ENCODE assay signal across 18 cellular contexts in the genomic region with DNA sequence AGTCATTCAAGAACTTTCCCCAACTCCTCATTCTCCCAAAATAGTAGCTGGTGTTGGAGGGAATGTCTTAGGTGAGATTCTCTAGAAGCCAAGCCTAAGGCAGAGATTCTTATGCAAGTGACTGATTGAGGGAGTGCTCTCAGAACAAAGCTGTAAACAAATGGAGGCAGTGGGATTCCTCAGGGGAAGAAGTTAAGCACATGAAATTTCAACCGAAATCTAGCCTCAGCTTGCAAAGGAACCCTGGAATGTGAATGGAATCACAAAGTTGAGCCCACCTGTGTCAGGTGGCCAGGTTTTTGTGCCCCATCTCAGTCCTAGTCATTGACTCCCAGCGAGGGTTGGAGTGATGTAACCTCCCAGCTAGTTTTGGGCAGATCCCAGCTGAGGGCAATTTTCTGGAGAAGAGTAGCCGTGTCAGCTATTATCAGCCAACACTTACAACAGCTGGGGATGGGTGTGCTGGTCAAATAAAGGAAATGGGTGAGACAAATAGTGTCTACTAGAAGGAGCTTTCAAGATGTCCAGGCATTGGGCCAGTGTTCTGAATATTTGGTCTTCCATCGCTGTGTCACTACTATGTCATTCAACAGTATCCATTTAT. TPM values are rescaled to one million over a fixed set of nuclear protein-coding genes. Genes with fewer than 3 reads are reported as not detected.
A peak's percentile ranks its signal among the peaks of the same experiment; 100 is the strongest.
DNase-seq lines count a peak whose midpoint lies in the region; ATAC-seq and TF ChIP-seq lines count a peak whose summit lies in the region.
"Had no signal": no experiment of that assay in that cellular context is flagged by ENCODE, and none has a peak within 500 bp of the region (broad histone marks: within the 10 kb centered on the region; RNA-seq: fewer than 3 reads in every experiment).

No MANE protein-coding gene starts in this region.

- H3K79me2 ChIP-seq in osteoblast (ENCODE audit: insufficient read depth, low read length) = no peaks in the 10 kb centered on the region

- peak overlapping the region; percentile 11 for H2AFZ ChIP-seq in osteoblast (ENCODE audit: low read length)

- no peak for TF ChIP-seq CTCF in heart left ventricle (IDR thresholded peaks at IDR 0.05)
- no peak for TF ChIP-seq CTCF in osteoblast (IDR thresholded peaks at IDR 0.05; ENCODE audit: extremely low read depth, low read depth, low read length)
- no peak for TF ChIP-seq CTCF in CD14-positive monocyte (IDR thresholded peaks at IDR 0.05)

- H3K9me3 ChIP-seq in ES-I3 (ENCODE audit: control insufficient read depth, insufficient read depth, low read length) (no peaks in the 10 kb centered on the region), heart left ventricle (no peaks in the 10 kb centered on the region), osteoblast (ENCODE audit: low read depth, low read length) (no peaks in the 10 kb centered on the region)
- H3K9me3 ChIP-seq: BLaER1 treated with 17β-estradiol and CSF1 and Interleukin-3, amounts not matched to agents 10 nM and 100 nM; heart right ventricle; Peyer's patch had no signal

- H3K4me1 ChIP-seq in ES-I3 (ENCODE audit: insufficient read depth, low read length) (peaks cover 35% of the 10 kb centered on the region), heart left ventricle (peaks cover 0 to 23% (median 14%) of the 10 kb centered on the region in 12 donors), osteoblast (ENCODE audit: insufficient read depth, low read length) (peaks cover 28% of the 10 kb centered on the region)
- H3K4me1 ChIP-seq: Peyer's patch had no signal

- no peak overlapping the region for H3K4me3 Mint-ChIP-seq in activated naive CD8-positive, alpha-beta T cell treated with anti-CD3 and anti-CD28 coated beads for 36 hours
- H3K4me3 Mint-ChIP-seq in CD14-positive monocyte = no peak overlapping the region
- H3K4me3 Mint-ChIP-seq: memory B cell; stimulated activated naive B cell treated with anti-CD40 and anti-IgM and Interleukin-4, amounts not matched to agents 10 μg/mL and 1 μg/mL and 100 μg/mL, for 72 hours had no signal

- no peaks in the 10 kb centered on the region for H3K9me3 Mint-ChIP-seq in activated naive CD8-positive, alpha-beta T cell treated with anti-CD3 and anti-CD28 coated beads for 36 hours
- H3K9me3 Mint-ChIP-seq in CD14-positive monocyte = peaks cover 0 to 4% (median 0%) of the 10 kb centered on the region in 7 donors
- H3K9me3 Mint-ChIP-seq: memory B cell; stimulated activated naive B cell treated with anti-CD40 and anti-IgM and Interleukin-4, amounts not matched to agents 10 μg/mL and 1 μg/mL and 100 μg/mL, for 72 hours had no signal

- 55 to 80% (median 73%) methylated on average over 4 of the region's 4 CpGs for WGBS in heart left ventricle, 4 donors

- no peaks in the 10 kb centered on the region for H3K36me3 Mint-ChIP-seq in activated naive CD8-positive, alpha-beta T cell treated with anti-CD3 and anti-CD28 coated beads for 36 hours
- no peaks in the 10 kb centered on the region for H3K36me3 Mint-ChIP-seq in CD14-positive monocyte
- H3K36me3 Mint-ChIP-seq: memory B cell; stimulated activated naive B cell treated with anti-CD40 and anti-IgM and Interleukin-4, amounts not matched to agents 10 μg/mL and 1 μg/mL and 100 μg/mL, for 72 hours had no signal

- peaks cover 13% of the 10 kb centered on the region for H3K27me3 Mint-ChIP-seq in activated naive CD8-positive, alpha-beta T cell treated with anti-CD3 and anti-CD28 coated beads for 36 hours
- H3K27me3 Mint-ChIP-seq in CD14-positive monocyte (ENCODE audit: low read depth in 3 of 3) = no peaks in the 10 kb centered on the region

- peak overlapping the region in 8 of 12 donors; percentile 27 to 78 (median 70) for H3K27ac ChIP-seq in heart left ventricle
- peak overlapping the region; percentile 71 for H3K27ac ChIP-seq in osteoblast (ENCODE audit: low read depth, low read length)
- H3K27ac ChIP-seq: BLaER1 treated with 17β-estradiol and CSF1 and Interleukin-3, amounts not matched to agents 10 nM and 100 nM had no signal

- peak in 2 of 4 donors; percentile 18 to 29 for ATAC-seq in heart left ventricle
- ATAC-seq: stimulated activated naive B cell treated with anti-CD40 and anti-IgM and Interleukin-4, amounts not matched to agents 10 μg/mL and 1 μg/mL and 100 μg/mL, for 72 hours had no signal

- no peaks in the 10 kb centered on the region for H3K36me3 ChIP-seq in ES-I3 (ENCODE audit: insufficient read depth, low read length)
- H3K36me3 ChIP-seq in heart left ventricle = no peaks in the 10 kb centered on the region
- H3K36me3 ChIP-seq in osteoblast (ENCODE audit: insufficient read depth, low read length) = no peaks in the 10 kb centered on the region
- H3K36me3 ChIP-seq: BLaER1 treated with 17β-estradiol and CSF1 and Interleukin-3, amounts not matched to agents 10 nM and 100 nM; cardiac muscle cell; heart right ventricle; Peyer's patch had no signal

- intact Hi-C loops in heart left ventricle (cut with DNase I) = loop anchor here in 1 of 10 donors (5.0 kb wide), 1 partner anchor 35 kb away; no protein-coding TSS in a partner anchor
- intact Hi-C loops in CD14-positive monocyte (cut with micrococcal nuclease) = no loop called here

- no peak overlapping the region for H3K27ac Mint-ChIP-seq in activated naive CD8-positive, alpha-beta T cell treated with anti-CD3 and anti-CD28 coated beads for 36 hours
- H3K27ac Mint-ChIP-seq in CD14-positive monocyte = no peak overlapping the region
- H3K27ac Mint-ChIP-seq: memory B cell; stimulated activated naive B cell treated with anti-CD40 and anti-IgM and Interleukin-4, amounts not matched to agents 10 μg/mL and 1 μg/mL and 100 μg/mL, for 72 hours had no signal

- H3K4me3 ChIP-seq in heart left ventricle = no peak overlapping the region
- H3K4me3 ChIP-seq in osteoblast (ENCODE audit: insufficient read depth, low read length) = no peak overlapping the region
- H3K4me3 ChIP-seq: BLaER1 treated with 17β-estradiol and CSF1 and Interleukin-3, amounts not matched to agents 10 nM and 100 nM; cardiac muscle cell; Peyer's patch had no signal

- H3K9ac ChIP-seq in ES-I3 (ENCODE audit: low read depth, low read length) = peak overlapping the region; percentile 3; the same call in 1 of the 2 replicates
- H3K9ac ChIP-seq: BLaER1 treated with 17β-estradiol and CSF1 and Interleukin-3, amounts not matched to agents 10 nM and 100 nM had no signal

- H4K20me1 ChIP-seq in osteoblast (ENCODE audit: insufficient read depth, low read length) = no peaks in the 10 kb centered on the region
- H4K20me1 ChIP-seq: BLaER1 treated with 17β-estradiol and CSF1 and Interleukin-3, amounts not matched to agents 10 nM and 100 nM had no signal

- peak overlapping the region; percentile 73 for H3K4me2 ChIP-seq in osteoblast (ENCODE audit: insufficient read depth, low read length)

- no peaks in the 10 kb centered on the region for H3K27me3 ChIP-seq in heart left ventricle
- H3K27me3 ChIP-seq in osteoblast (ENCODE audit: insufficient read depth, low read length) = no peaks in the 10 kb centered on the region
- H3K27me3 ChIP-seq: BLaER1 treated with 17β-estradiol and CSF1 and Interleukin-3, amounts not matched to agents 10 nM and 100 nM; cardiac muscle cell; heart right ventricle; Peyer's patch had no signal

- DNase-seq in RPMI7951 (ENCODE audit: low read depth) (peak; percentile 18), heart left ventricle (no peak), osteoblast (ENCODE audit: insufficient read length, low spot score, missing footprints) (no peak), middle frontal gyrus (ENCODE audit: extremely low spot score, low spot score) (no peak), NCI-H510A treated with DMSO at 0.1 percent for 48 hours (lab: John Stamatoyannopoulos, UW) (no peak), CD14-positive monocyte (ENCODE audit: low spot score) (no peak)
- DNase-seq in activated naive CD8-positive, alpha-beta T cell treated with anti-CD3 and anti-CD28 coated beads for 36 hours = no peak
- DNase-seq: activated gamma-delta T cell; heart right ventricle; NCI-H1436; NCI-H446 treated with DMSO at 0.1 percent for 48 hours; Peyer's patch; stimulated activated CD4-positive, alpha-beta T cell treated with anti-CD3 and anti-CD28 coated beads, Interleukin-4, amount 100 ng/mL, for 4 hours; stimulated activated naive B cell treated with anti-CD40 and anti-IgM and Interleukin-4, amounts not matched to agents 10 μg/mL and 1 μg/mL and 100 μg/mL, for 72 hours had no signal

- H3K4me1 Mint-ChIP-seq in activated naive CD8-positive, alpha-beta T cell treated with anti-CD3 and anti-CD28 coated beads for 36 hours = peaks cover 8% of the 10 kb centered on the region
- peaks cover 8% of the 10 kb centered on the region for H3K4me1 Mint-ChIP-seq in CD14-positive monocyte
- H3K4me1 Mint-ChIP-seq: memory B cell; stimulated activated naive B cell treated with anti-CD40 and anti-IgM and Interleukin-4, amounts not matched to agents 10 μg/mL and 1 μg/mL and 100 μg/mL, for 72 hours had no signal

- TF ChIP-seq POLR2A in heart left ventricle (IDR thresholded peaks at IDR 0.05) = no peak

RNA-seq across cellular contexts. Expression of a gene that starts 29.7 kb away (rescaled TPM):
- total RNA-seq in RPMI7951 (2014; rRNA removed; shearing (Covaris generic)) = 3.3 and 4.1 TPM in 2 replicates
- total RNA-seq in heart left ventricle (10 to 100 TPM in 1 of 9 donors, 1 to 10 TPM in 8; 3.9 to 14.4 (median 6.4) TPM), osteoblast (69.2 and 86.5 TPM in 2 replicates)
- polyA plus RNA-seq in heart left ventricle (1 to 10 TPM; 2.2 to 4.1 TPM), CD14-positive monocyte (not detected)
- total RNA-seq in activated naive CD8-positive, alpha-beta T cell treated with anti-CD3 and anti-CD28 coated beads for 36 hours = 1 to 10 TPM; 2.0 to 2.7 TPM
